ENCODE assay signal across 19 cellular contexts in the genomic region with DNA sequence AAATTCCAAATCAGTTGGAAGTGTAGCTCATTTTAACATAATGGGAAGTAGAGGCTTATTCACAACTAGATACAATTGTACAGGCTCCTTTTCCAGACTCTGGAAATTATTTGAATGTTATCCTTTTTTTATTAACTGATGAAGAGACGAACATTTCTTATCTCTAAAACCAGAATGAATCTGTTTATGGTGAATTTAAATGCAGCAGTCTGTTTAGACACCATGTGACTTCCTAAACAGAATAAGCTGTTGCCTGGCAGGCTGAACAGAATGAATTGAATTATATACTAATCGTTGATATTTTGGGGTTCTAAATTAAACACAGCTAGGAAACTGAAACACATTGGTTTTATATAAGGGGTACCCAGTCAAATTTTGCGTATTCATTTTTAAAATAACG.
"Had no signal": no experiment of that assay in that cellular context is flagged by ENCODE, and none has a peak within 500 bp of the region (broad histone marks: within the 10 kb centered on the region; RNA-seq: fewer than 3 reads in every experiment).

No MANE protein-coding gene starts in this region.

- H3K9me3 ChIP-seq: colonic mucosa, left ventricle myocardium inferior, lower lobe of right lung, psoas muscle, right lobe of liver had no signal

- H2AFZ ChIP-seq: hepatocyte had no signal

- DNase-seq: colonic mucosa; dermis blood vessel endothelial cell; foreskin melanocyte; head of caudate nucleus; kidney; left cardiac atrium; left ventricle myocardium inferior; lower lobe of right lung; mesendoderm; naive thymus-derived CD4-positive, alpha-beta T cell; nephron progenitor cell; psoas muscle; retina; right lobe of liver; stimulated activated CD4-positive, alpha-beta T cell treated with anti-CD3 and anti-CD28 coated beads, Interleukin-2, amount 100 ng/mL, for 24 hours; stimulated activated CD4-positive, alpha-beta T cell treated with anti-CD3 and anti-CD28 coated beads, Interleukin-4, amount 100 ng/mL, for 4 hours; stimulated activated naive CD4-positive, alpha-beta T cell treated with Interleukin-2 at 50 U/mL for 16 hours; trophoblast cell had no signal

- H3K27me3 ChIP-seq: colonic mucosa, hepatocyte, right lobe of liver had no signal

- H3K27ac ChIP-seq: colonic mucosa, hepatocyte, left ventricle myocardium inferior, lower lobe of right lung, right lobe of liver had no signal

- ATAC-seq: left cardiac atrium; lower lobe of right lung; naive thymus-derived CD4-positive, alpha-beta T cell; psoas muscle; right lobe of liver had no signal

- H3K4me3 ChIP-seq: colonic mucosa, hepatocyte, left ventricle myocardium inferior, lower lobe of right lung, psoas muscle, right lobe of liver had no signal
